14 cellular contexts compared by ENCODE assay signal in the genomic region with DNA sequence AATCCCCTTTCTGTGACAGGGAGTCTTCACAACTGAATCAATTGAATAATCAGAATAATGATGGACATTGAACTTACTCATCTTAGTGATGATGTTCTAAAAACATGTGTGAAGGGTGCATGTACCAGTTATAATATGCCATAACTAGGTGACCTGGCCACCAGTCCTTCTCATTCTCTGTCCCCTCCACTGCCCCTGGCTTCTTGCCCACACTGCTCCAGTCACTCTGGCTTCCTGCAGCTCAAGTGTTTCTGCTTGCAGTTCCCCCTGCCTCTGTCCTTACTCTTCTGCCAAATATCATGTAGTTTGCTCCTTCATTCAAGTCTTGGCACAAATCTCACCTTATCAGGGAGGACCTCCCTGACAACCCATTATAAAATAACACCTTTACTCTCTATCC.
"Had no signal": no experiment of that assay in that cellular context is flagged by ENCODE, and none has a peak within 500 bp of the region (broad histone marks: within the 10 kb centered on the region; RNA-seq: fewer than 3 reads in every experiment).

No MANE protein-coding gene starts in this region.

- DNase-seq: activated CD4-positive, alpha-beta memory T cell treated with anti-CD3 and anti-CD28 coated beads, Interleukin-2, amount 10 ng/mL, durations not matched to agents 7 days and 5 days; activated naive CD4-positive, alpha-beta T cell treated with anti-CD3 and anti-CD28 coated beads, Interleukin-2, amount 50 U/mL, for 16 hours; activated T-cell treated with anti-CD3 and anti-CD28 coated beads, Interleukin-2, amount 50 U/mL, for 24 hours; naive B cell; ovary; sigmoid colon; spleen; tibial artery; uterus; WERI-Rb-1 had no signal

- H3K9me3 ChIP-seq: gastroesophageal sphincter, ovary, sigmoid colon, spleen, tibial artery, uterus had no signal

- FAIRE-seq: astrocyte, bronchial epithelial cell, islet of Langerhans had no signal

- H3K27me3 Mint-ChIP-seq: activated CD4-positive, alpha-beta memory T cell treated with anti-CD3 and anti-CD28 coated beads, Interleukin-2, amount 10 ng/mL, durations not matched to agents 7 days and 5 days; activated T-cell treated with anti-CD3 and anti-CD28 coated beads, Interleukin-2, amount 50 U/mL, for 24 hours; naive B cell had no signal

- H3K27ac ChIP-seq: gastroesophageal sphincter, ovary, sigmoid colon, spleen, tibial artery, uterus, WERI-Rb-1 had no signal

- H3K27ac Mint-ChIP-seq: activated CD4-positive, alpha-beta memory T cell treated with anti-CD3 and anti-CD28 coated beads, Interleukin-2, amount 10 ng/mL, durations not matched to agents 7 days and 5 days; activated T-cell treated with anti-CD3 and anti-CD28 coated beads, Interleukin-2, amount 50 U/mL, for 24 hours; naive B cell had no signal

- H3K36me3 Mint-ChIP-seq: naive B cell had no signal

- H3K4me3 ChIP-seq: gastroesophageal sphincter, ovary, sigmoid colon, spleen, tibial artery, uterus had no signal

- H3K9me3 Mint-ChIP-seq: activated CD4-positive, alpha-beta memory T cell treated with anti-CD3 and anti-CD28 coated beads, Interleukin-2, amount 10 ng/mL, durations not matched to agents 7 days and 5 days; activated T-cell treated with anti-CD3 and anti-CD28 coated beads, Interleukin-2, amount 50 U/mL, for 24 hours had no signal

- H3K4me1 Mint-ChIP-seq: activated CD4-positive, alpha-beta memory T cell treated with anti-CD3 and anti-CD28 coated beads, Interleukin-2, amount 10 ng/mL, durations not matched to agents 7 days and 5 days; naive B cell had no signal

- H3K4me1 ChIP-seq: gastroesophageal sphincter had no signal

- H3K4me3 Mint-ChIP-seq: activated CD4-positive, alpha-beta memory T cell treated with anti-CD3 and anti-CD28 coated beads, Interleukin-2, amount 10 ng/mL, durations not matched to agents 7 days and 5 days; activated T-cell treated with anti-CD3 and anti-CD28 coated beads, Interleukin-2, amount 50 U/mL, for 24 hours; naive B cell had no signal

- H3K36me3 ChIP-seq: gastroesophageal sphincter, ovary, sigmoid colon, spleen, tibial artery, uterus, WERI-Rb-1 had no signal

- H3K27me3 ChIP-seq: gastroesophageal sphincter, ovary, sigmoid colon, spleen, tibial artery, uterus had no signal

- ATAC-seq: gastroesophageal sphincter had no signal
